Comparison of ENCODE assay signal across 9 cellular contexts in genomic region chr5:40401281-40401680, GRCh38.
DNase-seq lines count a peak whose midpoint lies in the region; ATAC-seq, FAIRE-seq and TF ChIP-seq lines count a peak whose summit lies in the region.
"Had no signal": no experiment of that assay in that cellular context is flagged by ENCODE, and none has a peak within 500 bp of the region (broad histone marks: within the 10 kb centered on the region; RNA-seq: fewer than 3 reads in every experiment).

No MANE protein-coding gene starts in this region.

- H3K27ac ChIP-seq in left ventricle myocardium inferior (replicated peaks), result no peak overlapping the region

- in situ Hi-C loops in HAP-1 (cut with MboI; ENCODE audit: low sequenced_read_pairs), result no loop called here

- no peak overlapping the region for H3K4me3 ChIP-seq in HAP-1
- H3K4me3 ChIP-seq in left ventricle myocardium inferior, result no peak overlapping the region

- H3K27me3 ChIP-seq in HAP-1 (ENCODE audit: low read depth) (no peaks in the 10 kb centered on the region), left ventricle myocardium inferior (ENCODE audit: low read depth) (no peaks in the 10 kb centered on the region)

- CTCF ChIA-PET in GM10248 (lab: Yijun Ruan, JAX), result interaction anchor here (0.8 to 1.7 kb wide), 3 partner anchors 10 to 40 kb away, joined by 3 to 7 read pairs (median 6); no protein-coding TSS in a partner anchor

- intact Hi-C loops in left ventricle myocardium inferior (cut with micrococcal nuclease), result loop anchor here (10.0 kb wide), 1 partner anchor 274 kb away; the partner anchor contains the start of gene PTGER4

- ATAC-seq in GM18502 (IDR thresholded peaks at IDR 0.05; ENCODE audit: poor library complexity, unreplicated experiment) (peak; percentile 52), GM21381 (IDR thresholded peaks at IDR 0.05; ENCODE audit: unreplicated experiment) (peak; percentile 67), HG03457 (IDR thresholded peaks at IDR 0.05; ENCODE audit: unreplicated experiment) (peak; percentile 56), esophagus mucosa (no peak)
- ATAC-seq: effector memory CD8-positive, alpha-beta T cell had no signal

- FAIRE-seq in islet of Langerhans (lab: Jason Lieb, UNC), result peak; percentile 100

- POLR2A ChIA-PET in GM10248 (lab: Yijun Ruan, JAX), result no interaction called here

- H3K4me1 ChIP-seq in HAP-1 (no peaks in the 10 kb centered on the region), left ventricle myocardium inferior (peaks cover 26% of the 10 kb centered on the region)

- H3K36me3 ChIP-seq in HAP-1 (replicated peaks) (no peaks in the 10 kb centered on the region), left ventricle myocardium inferior (no peaks in the 10 kb centered on the region)

- H3K9me3 ChIP-seq in HAP-1 (no peaks in the 10 kb centered on the region), left ventricle myocardium inferior (replicated peaks) (no peaks in the 10 kb centered on the region)

- DNase-seq in HAP-1 (ENCODE audit: low spot score in 2 of 2) (no peak), GM10248 (ENCODE audit: extremely low spot score) (no peak), left ventricle myocardium inferior (no peak)
- DNase-seq: effector memory CD8-positive, alpha-beta T cell had no signal

- no peak for TF ChIP-seq CTCF in GM10248 (IDR thresholded peaks at IDR 0.05; ENCODE audit: control extremely low read depth, extremely low read depth, low read depth, missing control alignments)
- TF ChIP-seq CTCF in left ventricle myocardium inferior (IDR thresholded peaks at IDR 0.05; ENCODE audit: borderline replicate concordance), result no peak
